Comparison of ENCODE assay signal across 11 cellular contexts in the genomic region with DNA sequence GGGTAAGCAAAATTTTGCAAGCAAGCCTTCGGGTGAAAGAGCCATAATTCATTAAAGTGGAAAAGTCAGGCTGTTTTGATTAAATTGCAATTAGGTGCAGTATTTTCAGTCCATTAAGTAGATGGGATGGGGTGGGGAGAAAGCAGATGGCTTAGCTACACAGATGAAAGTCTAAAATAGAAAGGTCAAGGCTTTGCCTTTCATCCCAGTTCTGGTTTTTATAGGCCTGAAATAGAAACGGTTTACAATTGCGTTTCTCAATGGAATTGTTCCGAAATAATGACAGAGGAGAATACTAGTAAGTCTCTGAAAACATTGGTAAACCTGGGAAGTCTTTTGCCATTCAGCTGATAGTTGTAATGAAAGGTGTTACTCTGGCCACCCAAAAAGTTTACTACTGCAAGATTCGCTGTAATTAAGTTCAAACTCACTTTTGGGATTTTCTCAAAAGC. TPM values are rescaled to one million over a fixed set of nuclear protein-coding genes. Genes with fewer than 3 reads are reported as not detected.
DNase-seq lines count a peak whose midpoint lies in the region; ATAC-seq and TF ChIP-seq lines count a peak whose summit lies in the region.
"Had no signal": no experiment of that assay in that cellular context is flagged by ENCODE, and none has a peak within 500 bp of the region (broad histone marks: within the 10 kb centered on the region; RNA-seq: fewer than 3 reads in every experiment).

No MANE protein-coding gene starts in this region.

- H3K4me1 ChIP-seq in heart right ventricle (peaks cover 0 to 19% (median 16%) of the 10 kb centered on the region in 9 donors), iPS-18a (ENCODE audit: control insufficient read depth, low read depth, low read length) (peaks cover 8% of the 10 kb centered on the region), suprapubic skin (peaks cover 18% of the 10 kb centered on the region)

- intact Hi-C loops in heart right ventricle (cut with DNase I) (no loop called here), Right ventricle myocardium inferior (cut with DNase I) (no loop called here)

- H3K9me3 ChIP-seq in heart right ventricle (no peaks in the 10 kb centered on the region), iPS-18a (ENCODE audit: control insufficient read depth, low read depth, low read length) (no peaks in the 10 kb centered on the region), suprapubic skin (no peaks in the 10 kb centered on the region)
- H3K9me3 ChIP-seq: body of pancreas, left lung had no signal

- TF ChIP-seq POLR2A in suprapubic skin (IDR thresholded peaks at IDR 0.05): no peak

- 49 to 59% methylated on average over 5 of the region's 5 CpGs for WGBS in heart right ventricle, 2 donors
- 55% methylated on average over 5 of the region's 5 CpGs for WGBS in suprapubic skin

- peak overlapping the region; percentile 53 for H3K9ac ChIP-seq in iPS-18a (ENCODE audit: low read length)

- TF ChIP-seq CTCF in heart right ventricle (IDR thresholded peaks at IDR 0.05): no peak
- no peak for TF ChIP-seq CTCF in VCaP (conservative IDR thresholded peaks at IDR 0.05)
- TF ChIP-seq CTCF in suprapubic skin (IDR thresholded peaks at IDR 0.05): no peak

- DNase-seq in heart right ventricle: no peak
- DNase-seq in Right ventricle myocardium inferior (ENCODE audit: missing footprints): no peak
- DNase-seq in suprapubic skin (ENCODE audit: low spot score in 2 of 2): no peak
- no peak for DNase-seq in dedifferentiated amniotic fluid mesenchymal stem cell (ENCODE audit: extremely low spot score)
- no peak for DNase-seq in activated CD8-positive, alpha-beta memory T cell treated with anti-CD3 and anti-CD28 coated beads, Interleukin-2, amount 50 U/mL, for 4 hours
- DNase-seq: IMR-90, left lung had no signal

- no peak overlapping the region for H3K27ac ChIP-seq in heart right ventricle
- H3K27ac ChIP-seq in VCaP: peak overlapping the region; percentile 88
- no peak overlapping the region for H3K27ac ChIP-seq in iPS-18a (ENCODE audit: low read length)
- H3K27ac ChIP-seq in suprapubic skin: no peak overlapping the region
- H3K27ac ChIP-seq: body of pancreas, left lung had no signal

- ATAC-seq in heart right ventricle: no peak
- ATAC-seq in Right ventricle myocardium inferior: no peak
- no peak for ATAC-seq in HG02763 (IDR thresholded peaks at IDR 0.05; ENCODE audit: unreplicated experiment)
- ATAC-seq: body of pancreas had no signal

- H3K27me3 ChIP-seq in heart right ventricle (peaks cover 0 to 89% (median 38%) of the 10 kb centered on the region in 7 donors), iPS-18a (ENCODE audit: control insufficient read depth, insufficient read depth, low read length) (peaks cover 22% of the 10 kb centered on the region), suprapubic skin (peaks cover 54% of the 10 kb centered on the region)

- peak overlapping the region in 8 of 10 donors; percentile 45 to 65 (median 58) for H3K4me3 ChIP-seq in heart right ventricle
- H3K4me3 ChIP-seq in iPS-18a (ENCODE audit: low read length): peak overlapping the region; percentile 92
- H3K4me3 ChIP-seq in suprapubic skin: peak overlapping the region; percentile 62

- no peak for TF ChIP-seq EP300 in suprapubic skin (IDR thresholded peaks at IDR 0.05)

- H3K36me3 ChIP-seq in heart right ventricle (no peaks in the 10 kb centered on the region), iPS-18a (ENCODE audit: control insufficient read depth, low read depth, low read length) (no peaks in the 10 kb centered on the region), suprapubic skin (no peaks in the 10 kb centered on the region)
- H3K36me3 ChIP-seq: left lung had no signal

RNA-seq across cellular contexts. Expression of gene PPM1E, which starts 1.5 kb away (rescaled TPM):
- total RNA-seq in heart right ventricle (1 to 10 TPM in 2 of 10 donors, under 1 TPM in 8; 0.14 to 3.1 (median 0.46) TPM), Right ventricle myocardium inferior (2.3 TPM), suprapubic skin (under 1 TPM in 2 of 4 donors, not detected in 2; 0.08 to 0.11 TPM)
- polyA plus RNA-seq in heart right ventricle: under 1 TPM; 0.20 to 0.22 TPM
